ENCODE assay signal across 17 cellular contexts in genomic region chr4:37604464-37604863, GRCh38.
DNase-seq lines count a peak whose midpoint lies in the region; ATAC-seq and TF ChIP-seq lines count a peak whose summit lies in the region.
"Had no signal": no experiment of that assay in that cellular context is flagged by ENCODE, and none has a peak within 500 bp of the region (broad histone marks: within the 10 kb centered on the region; RNA-seq: fewer than 3 reads in every experiment).

No MANE protein-coding gene starts in this region.

- H3K9me1 ChIP-seq in IMR-90 (ENCODE audit: insufficient read depth, low read length) = no peaks in the 10 kb centered on the region

- H3K27ac ChIP-seq in IMR-90 (ENCODE audit: insufficient read depth, low read length) (no peak overlapping the region), mammary epithelial cell (ENCODE audit: insufficient read depth, low read depth, low read length) (no peak overlapping the region), left lung (no peak overlapping the region), psoas muscle (no peak overlapping the region)
- H3K27ac ChIP-seq: BLaER1 treated with 17β-estradiol and CSF1 and Interleukin-3, amounts not matched to agents 10 nM and 100 nM; Peyer's patch; stomach had no signal

- in situ Hi-C loops in IMR-90 (cut with MboI; ENCODE audit: low sequenced_read_pairs) (loop anchor here (10.0 kb wide), 2 partner anchors 200 to 430 kb away; no protein-coding TSS in a partner anchor), mammary epithelial cell (cut with MboI; ENCODE audit: low sequenced_read_pairs in 2 of 2) (loop anchor here (5.0 to 25.0 kb wide), 3 partner anchors 198 to 433 kb away; no protein-coding TSS in a partner anchor)

- H3K27me3 ChIP-seq in IMR-90 (ENCODE audit: control insufficient read depth, insufficient read depth, low read length) = no peaks in the 10 kb centered on the region
- H3K27me3 ChIP-seq in mammary epithelial cell (ENCODE audit: insufficient read depth, low read length) = no peaks in the 10 kb centered on the region
- H3K27me3 ChIP-seq in left lung = no peaks in the 10 kb centered on the region
- no peaks in the 10 kb centered on the region for H3K27me3 ChIP-seq in psoas muscle (ENCODE audit: insufficient read depth in 3 of 3, low read length in 2 of 3)
- H3K27me3 ChIP-seq: BLaER1 treated with 17β-estradiol and CSF1 and Interleukin-3, amounts not matched to agents 10 nM and 100 nM; Peyer's patch; stomach had no signal

- peak overlapping the region; percentile 72 for H2BK5ac ChIP-seq in IMR-90 (ENCODE audit: low read depth, low read length, poor library complexity, severe bottlenecking)

- TF ChIP-seq POLR2A in IMR-90 (IDR thresholded peaks at IDR 0.05; ENCODE audit: low read depth, low read length) = no peak

- H2AK5ac ChIP-seq in IMR-90 (ENCODE audit: low read depth, low read length) = peak overlapping the region; percentile 74; the same call in 1 of the 2 replicates

- WGBS in IMR-90 (ENCODE audit: extremely low coverage in 2 of 2, insufficient read length in 1 of 2), 2 experiments = no CpG with 5 or more reads among the region's 4 CpGs
- WGBS in mammary epithelial cell (ENCODE audit: low coverage, missing lambda C conversion rate) = 81% methylated on average over 4 of the region's 4 CpGs
- 92 to 97% (median 96%) methylated on average over 4 of the region's 4 CpGs for WGBS in psoas muscle, 3 donors

- no peaks in the 10 kb centered on the region for H3K79me2 ChIP-seq in mammary epithelial cell (ENCODE audit: insufficient read depth, low read length)

- no peak overlapping the region for H3K14ac ChIP-seq in IMR-90 (replicated peaks; ENCODE audit: low read depth, low read length)

- no peak overlapping the region; the same call in 1 of the 2 replicates for H3K56ac ChIP-seq in IMR-90 (ENCODE audit: extremely low read depth, insufficient read depth, low read length)

- dilution Hi-C loops in IMR-90 (cut with HindIII; ENCODE audit: low sequenced_read_pairs, unreplicated experiment) (no loop called here), mammary epithelial cell (cut with HindIII; ENCODE audit: low sequenced_read_pairs) (no loop called here)

- no peak overlapping the region for H4K5ac ChIP-seq in IMR-90 (ENCODE audit: low read depth, low read length)

- peak; percentile 54 for DNase-seq in COLO829 (ENCODE audit: low spot score)
- DNase-seq in IMR-90 = peak; percentile 68
- peak; percentile 30 for DNase-seq in mammary epithelial cell
- no peak for DNase-seq in left lung
- no peak for DNase-seq in psoas muscle
- no peak for DNase-seq in central memory CD4-positive, alpha-beta T cell
- DNase-seq in SIG-M5 (lab: John Stamatoyannopoulos, UW) = no peak
- DNase-seq: GF-D8, islet precursor cell, naive B cell, NCI-H1417, NCI-H510A treated with DMSO at 0.1 percent for 48 hours, Peyer's patch, right cardiac atrium, stomach had no signal

- H3K36me3 ChIP-seq in IMR-90 (ENCODE audit: control insufficient read depth, insufficient read depth, low read length) (no peaks in the 10 kb centered on the region), mammary epithelial cell (ENCODE audit: insufficient read depth, low read length) (no peaks in the 10 kb centered on the region), left lung (no peaks in the 10 kb centered on the region), psoas muscle (ENCODE audit: insufficient read depth in 1 of 2, low read depth in 1 of 2) (peaks cover under 1 to 3% of the 10 kb centered on the region in 2 donors)

- H2AFZ ChIP-seq in IMR-90 (replicated peaks; ENCODE audit: low read length, poor library complexity) (no peak overlapping the region), mammary epithelial cell (ENCODE audit: low read depth, low read length) (no peak overlapping the region)

- H2BK20ac ChIP-seq in IMR-90 (ENCODE audit: low read depth, low read length) = no peak overlapping the region

- H3K18ac ChIP-seq in IMR-90 (ENCODE audit: low read depth, low read length) = no peak overlapping the region

- H2BK120ac ChIP-seq in IMR-90 (ENCODE audit: low read depth, low read length) = no peak overlapping the region

- H3K9ac ChIP-seq in IMR-90 (ENCODE audit: low read depth, low read length) (no peak overlapping the region), mammary epithelial cell (ENCODE audit: insufficient read depth, low read length) (no peak overlapping the region)
- H3K9ac ChIP-seq: BLaER1 treated with 17β-estradiol and CSF1 and Interleukin-3, amounts not matched to agents 10 nM and 100 nM had no signal

- TF ChIP-seq RAD21 in IMR-90 (IDR thresholded peaks at IDR 0.05; ENCODE audit: low read length) = no peak

- H3K4me1 ChIP-seq in IMR-90 (ENCODE audit: control insufficient read depth, insufficient read depth, low read length) = no peaks in the 10 kb centered on the region; the same call in 1 of the 2 replicates
- H3K4me1 ChIP-seq in mammary epithelial cell (ENCODE audit: insufficient read depth, low read length) = peaks cover 7% of the 10 kb centered on the region
- peaks cover 0 to 20% of the 10 kb centered on the region in 2 donors for H3K4me1 ChIP-seq in left lung
- H3K4me1 ChIP-seq in psoas muscle = no peaks in the 10 kb centered on the region

- no peak overlapping the region for H4K91ac ChIP-seq in IMR-90 (ENCODE audit: insufficient read depth, low read depth, low read length)

- H2BK15ac ChIP-seq in IMR-90 (ENCODE audit: low read depth, low read length) = no peak overlapping the region

- CTCF ChIA-PET in IMR-90 (lab: Yijun Ruan, JAX) = interaction anchor here (1.0 to 2.8 kb wide), 2 partner anchors 13 to 197 kb away, joined by 4 to 16 read pairs; no protein-coding TSS in a partner anchor
- CTCF ChIA-PET in mammary epithelial cell (lab: Charles Lee; ENCODE audit: low non-redundant PET) = no interaction called here

- intact Hi-C loops in IMR-90 (cut with micrococcal nuclease) (no loop called here), mammary epithelial cell (cut with micrococcal nuclease) (loop anchor here (5.0 kb wide), 1 partner anchor 63 kb away; no protein-coding TSS in a partner anchor), left lung (cut with DNase I) (loop anchor here in 1 of 2 donors (5.0 kb wide), 1 partner anchor 198 kb away; no protein-coding TSS in a partner anchor), psoas muscle (cut with DNase I) (loop anchor here (5.0 to 10.0 kb wide), 4 partner anchors 193 to 433 kb away; no protein-coding TSS in a partner anchor)

- ATAC-seq in IMR-90 (ENCODE audit: low read depth) = no peak
- peak; percentile 7 for ATAC-seq in left lung
- no peak for ATAC-seq in psoas muscle
- no peak for ATAC-seq in GM21528 (IDR thresholded peaks at IDR 0.05; ENCODE audit: low FRiP score, unreplicated experiment)

- H4K20me1 ChIP-seq in IMR-90 (ENCODE audit: insufficient read depth, low read length) (no peaks in the 10 kb centered on the region), mammary epithelial cell (ENCODE audit: insufficient read depth, low read length) (no peaks in the 10 kb centered on the region)
- H4K20me1 ChIP-seq: BLaER1 treated with 17β-estradiol and CSF1 and Interleukin-3, amounts not matched to agents 10 nM and 100 nM had no signal

- no peak for TF ChIP-seq CTCF in IMR-90 (conservative IDR thresholded peaks at IDR 0.05; ENCODE audit: low read depth, low read length)
- TF ChIP-seq CTCF in mammary epithelial cell (conservative IDR thresholded peaks at IDR 0.05 in 1 of 2, IDR thresholded peaks at IDR 0.05 in 1 of 2; ENCODE audit: extremely low read depth in 1 of 2, insufficient read depth in 1 of 2, low read depth in 1 of 2, low read length in 2 of 2) = no peak
- no peak for TF ChIP-seq CTCF in left lung (IDR thresholded peaks at IDR 0.05)
- no peak for TF ChIP-seq CTCF in psoas muscle (IDR thresholded peaks at IDR 0.05)

- no peak overlapping the region for H4K8ac ChIP-seq in IMR-90 (ENCODE audit: low read depth in 2 of 2, low read length in 2 of 2)

- no peak overlapping the region for H3K4me2 ChIP-seq in IMR-90 (ENCODE audit: low read depth, low read length)
- H3K4me2 ChIP-seq in mammary epithelial cell (ENCODE audit: insufficient read depth, low read depth, low read length) = no peak overlapping the region

- BruUV-seq in IMR-90 (replicated peaks; lab: Mats Ljungman, UMichigan) (no TSS peak), mammary epithelial cell (replicated peaks; lab: Mats Ljungman, UMichigan) (no TSS peak)

- H3K79me1 ChIP-seq in IMR-90 (ENCODE audit: low read depth in 1 of 2, low read length in 2 of 2) = no peaks in the 10 kb centered on the region

- H3K9me3 ChIP-seq in IMR-90 (ENCODE audit: control insufficient read depth, insufficient read depth, low read length) (no peaks in the 10 kb centered on the region), mammary epithelial cell (replicated peaks; ENCODE audit: insufficient read depth, low read length) (no peaks in the 10 kb centered on the region), left lung (no peaks in the 10 kb centered on the region), psoas muscle (no peaks in the 10 kb centered on the region)
- H3K9me3 ChIP-seq: Peyer's patch, stomach had no signal

- H3K4me3 ChIP-seq in IMR-90 (ENCODE audit: insufficient read depth, low read depth, low read length) (no peak overlapping the region), mammary epithelial cell (replicated peaks in 1 of 3; ENCODE audit: insufficient read depth in 1 of 3, low read depth in 2 of 3, low read length in 3 of 3) (no peak overlapping the region), left lung (no peak overlapping the region), psoas muscle (no peak overlapping the region)
- H3K4me3 ChIP-seq: BLaER1 treated with 17β-estradiol and CSF1 and Interleukin-3, amounts not matched to agents 10 nM and 100 nM; Peyer's patch; stomach had no signal

- H2AK9ac ChIP-seq in IMR-90 (replicated peaks; ENCODE audit: low read depth, low read length, poor library complexity) = peak overlapping the region; percentile 26

- no peak overlapping the region for H3K4ac ChIP-seq in IMR-90 (ENCODE audit: low read depth, low read length)

- POLR2A ChIA-PET in IMR-90 (lab: Charles Lee; ENCODE audit: unreplicated experiment) = no interaction called here

- H3K23ac ChIP-seq in IMR-90 (ENCODE audit: low read depth, low read length) = peak overlapping the region; percentile 44; the same call in 1 of the 2 replicates

TF ChIP-seq in IMR-90, 13 proteins besides CTCF, POLR2A, EP300 and RAD21 (continues in another document):
- TF ChIP-seq FOS (IDR thresholded peaks at IDR 0.05; ENCODE audit: low read depth, low read length) = no peak
- no peak for TF ChIP-seq RFX5 (IDR thresholded peaks at IDR 0.05; ENCODE audit: low read depth, low read length)
- no peak for TF ChIP-seq USF2 (IDR thresholded peaks at IDR 0.05; ENCODE audit: low read depth, low read length)
- no peak for TF ChIP-seq NFE2L2 (IDR thresholded peaks at IDR 0.05; ENCODE audit: low read depth, low read length)
- TF ChIP-seq CHD1 (IDR thresholded peaks at IDR 0.05; ENCODE audit: low read depth, low read length) = no peak
- no peak for TF ChIP-seq MAZ (IDR thresholded peaks at IDR 0.05; ENCODE audit: borderline replicate concordance, low read depth, low read length)

Comparison
In these comparisons a context has a peak if more than half of its experiments do, and no peak if none do; other contexts are left out.
1. DNase-seq: peak in COLO829 (single experiment), IMR-90 (single experiment) and mammary epithelial cell (single experiment); none in left lung (0 of 2), psoas muscle (0 of 2), central memory CD4-positive, alpha-beta T cell (single experiment) and SIG-M5 (single experiment).